In genomic region chr6:89242574-89243330, GRCh38 we compare ENCODE assay signal across 8 cellular contexts. TPM values are rescaled to one million over a fixed set of nuclear protein-coding genes. Genes with fewer than 3 reads are reported as not detected.
A peak's percentile ranks its signal among the peaks of the same experiment; 100 is the strongest.
DNase-seq lines count a peak whose midpoint lies in the region; ATAC-seq and TF ChIP-seq lines count a peak whose summit lies in the region.

No MANE protein-coding gene starts in this region.

- POLR2A ChIA-PET in BJ (lab: Charles Lee): interaction anchor here (0.6 kb wide), 1 partner anchor 260 kb away, joined by 3 read pairs; no protein-coding TSS in a partner anchor

- H3K4me3 Mint-ChIP-seq in stimulated activated memory B cell treated with anti-CD40 and anti-IgM and Interleukin-4, amounts not matched to agents 10 μg/mL and 1 μg/mL and 100 μg/mL, for 72 hours: no peak overlapping the region

- H3K4me2 ChIP-seq in GM23248 (ENCODE audit: unreplicated experiment): no peak overlapping the region

- no peaks in the 10 kb centered on the region for H3K9me3 Mint-ChIP-seq in stimulated activated memory B cell treated with anti-CD40 and anti-IgM and Interleukin-4, amounts not matched to agents 10 μg/mL and 1 μg/mL and 100 μg/mL, for 72 hours

- CTCF ChIA-PET in BJ (lab: Yijun Ruan, JAX): interaction anchor here (0.6 to 5.8 kb wide), 18 partner anchors 10 to 270 kb away, joined by 3 to 95 read pairs (median 4); no protein-coding TSS in a partner anchor

- H3K4me3 ChIP-seq in BJ (ENCODE audit: low read depth, low read length): no peak overlapping the region
- H3K4me3 ChIP-seq in GM23248: no peak overlapping the region
- H3K4me3 ChIP-seq in astrocyte of the spinal cord (ENCODE audit: low read depth, low read length): no peak overlapping the region

- ATAC-seq in left lobe of liver: peak; percentile 88
- no peak for ATAC-seq in GM18870 (IDR thresholded peaks at IDR 0.05; ENCODE audit: unreplicated experiment)
- no peak for ATAC-seq in stimulated activated memory B cell treated with anti-CD40 and anti-IgM and Interleukin-4, amounts not matched to agents 10 μg/mL and 1 μg/mL and 100 μg/mL, for 72 hours
- no peak for ATAC-seq in HG02623 (IDR thresholded peaks at IDR 0.05; ENCODE audit: unreplicated experiment)

- peaks cover 47% of the 10 kb centered on the region for H3K27me3 Mint-ChIP-seq in stimulated activated memory B cell treated with anti-CD40 and anti-IgM and Interleukin-4, amounts not matched to agents 10 μg/mL and 1 μg/mL and 100 μg/mL, for 72 hours

- no peaks in the 10 kb centered on the region for H4K20me1 ChIP-seq in GM23248 (ENCODE audit: insufficient read depth)

- DNase-seq in BJ (ENCODE audit: low read depth) (no peak), GM23248 (peak; percentile 64), NCI-H345 treated with DMSO at 0.1 percent for 48 hours (lab: John Stamatoyannopoulos, UW; ENCODE audit: unreplicated experiment) (peak; percentile 55), astrocyte of the spinal cord (ENCODE audit: low read depth, low spot score) (peak; percentile 65), left lobe of liver (ENCODE audit: low spot score) (no peak)

- H3K9me2 ChIP-seq in GM23248 (ENCODE audit: insufficient read depth): no peaks in the 10 kb centered on the region

- H3K27ac ChIP-seq in GM23248: no peak overlapping the region

- no peak overlapping the region for H3K27ac Mint-ChIP-seq in stimulated activated memory B cell treated with anti-CD40 and anti-IgM and Interleukin-4, amounts not matched to agents 10 μg/mL and 1 μg/mL and 100 μg/mL, for 72 hours

- H3K36me3 ChIP-seq in BJ (ENCODE audit: control insufficient read depth, insufficient read depth, low read length): no peaks in the 10 kb centered on the region
- no peaks in the 10 kb centered on the region for H3K36me3 ChIP-seq in GM23248 (ENCODE audit: low read depth)

- in situ Hi-C loops in GM23248 (cut with MboI) (loop anchor here (10.0 kb wide), 1 partner anchor 258 kb away; no protein-coding TSS in a partner anchor), astrocyte of the spinal cord (cut with HindIII; ENCODE audit: low sequenced_read_pairs) (no loop called here)

- no peak overlapping the region for H2AFZ ChIP-seq in GM23248

- no peaks in the 10 kb centered on the region for H3F3A ChIP-seq in GM23248 (ENCODE audit: insufficient read depth)

- WGBS in GM23248 (ENCODE audit: low coverage in 1 of 2, low lambda C conversion rate in 2 of 2, missing lambda C conversion rate in 2 of 2), 2 experiments: 29 to 33% methylated on average over 3 of the region's 3 CpGs

- H3K4me1 Mint-ChIP-seq in stimulated activated memory B cell treated with anti-CD40 and anti-IgM and Interleukin-4, amounts not matched to agents 10 μg/mL and 1 μg/mL and 100 μg/mL, for 72 hours: peaks cover 12% of the 10 kb centered on the region

- no peaks in the 10 kb centered on the region for H3K79me2 ChIP-seq in GM23248 (ENCODE audit: insufficient read depth)

- no peaks in the 10 kb centered on the region; the same call in 1 of the 2 replicates for H3K4me1 ChIP-seq in GM23248 (ENCODE audit: insufficient read depth)

- no peaks in the 10 kb centered on the region for H3K9me3 ChIP-seq in GM23248 (ENCODE audit: low read depth)

- H3K27me3 ChIP-seq in BJ (ENCODE audit: control insufficient read depth, insufficient read depth, low read length) (peaks cover 2% of the 10 kb centered on the region; the same call in 1 of the 2 replicates), GM23248 (replicated peaks; ENCODE audit: insufficient read depth) (peaks cover 16% of the 10 kb centered on the region)

- H3K9ac ChIP-seq in GM23248: no peak overlapping the region

- no peaks in the 10 kb centered on the region for H3K36me3 Mint-ChIP-seq in stimulated activated memory B cell treated with anti-CD40 and anti-IgM and Interleukin-4, amounts not matched to agents 10 μg/mL and 1 μg/mL and 100 μg/mL, for 72 hours

- peak; percentile 55 for TF ChIP-seq CTCF in BJ (IDR thresholded peaks at IDR 0.05; ENCODE audit: insufficient read depth, low read depth, low read length)
- TF ChIP-seq CTCF in astrocyte of the spinal cord (IDR thresholded peaks at IDR 0.05; ENCODE audit: low read depth, low read length): peak; percentile 52

RNA-seq across cellular contexts. Expression of gene GABRR1, which starts 25.6 kb away (rescaled TPM):
- polyA plus RNA-seq in BJ (2011; rRNA removed) (not detected in 2 replicates), GM23248 (2016; fragmentation: Nextera tagmentation; extraction: Ambion mirVana) (not detected in 2 replicates)
- not detected in 2 replicates for polyA minus RNA-seq in BJ (2011; rRNA and poly(A)+ RNA removed)
- total RNA-seq in GM23248 (2014; rRNA removed; shearing (Covaris generic)): not detected in 2 replicates
- total RNA-seq in left lobe of liver: not detected

Comparison
In these comparisons a context has a peak if more than half of its experiments do, and no peak if none do; other contexts are left out.
1. DNase-seq: peak in GM23248 (single experiment), NCI-H345 treated with DMSO at 0.1 percent for 48 hours (single experiment) and astrocyte of the spinal cord (single experiment); none in BJ (single experiment) and left lobe of liver (single experiment).